8 cellular contexts compared by ENCODE assay signal in genomic region chr6:157535354-157536217, GRCh38.
DNase-seq lines count a peak whose midpoint lies in the region; ATAC-seq and TF ChIP-seq lines count a peak whose summit lies in the region.

No MANE protein-coding gene starts in this region.

- peak overlapping the region; percentile 41 for H3K4me3 Mint-ChIP-seq in T-helper 1 cell treated with Interleukin-12 subunit alpha and Interleukin-12 subunit beta and Interleukin-4 antibody, amounts not matched to agents 30 μg/mL and 1 μg/mL, for 36 hours

- peaks cover 45% of the 10 kb centered on the region for H3K4me1 Mint-ChIP-seq in T-helper 1 cell treated with Interleukin-12 subunit alpha and Interleukin-12 subunit beta and Interleukin-4 antibody, amounts not matched to agents 30 μg/mL and 1 μg/mL, for 36 hours (ENCODE audit: low read depth)

- peak; percentile 85 for ATAC-seq in GM19025 (IDR thresholded peaks at IDR 0.05; ENCODE audit: low read depth, unreplicated experiment)
- ATAC-seq in HG03354 (IDR thresholded peaks at IDR 0.05; ENCODE audit: poor library complexity, severe bottlenecking, unreplicated experiment): peak; percentile 77

- no peak for TF ChIP-seq POLR2A in transverse colon (IDR thresholded peaks at IDR 0.05)

- no peaks in the 10 kb centered on the region for H3K27me3 ChIP-seq in transverse colon

- H3K27me3 Mint-ChIP-seq in T-helper 1 cell treated with Interleukin-12 subunit alpha and Interleukin-12 subunit beta and Interleukin-4 antibody, amounts not matched to agents 30 μg/mL and 1 μg/mL, for 36 hours (ENCODE audit: low read depth): peaks cover 17% of the 10 kb centered on the region

- 51 to 60% methylated on average over 8 to 12 of the region's 12 CpGs for WGBS in transverse colon (ENCODE audit: low coverage in 1 of 2), 2 donors

- intact Hi-C loops in transverse colon (cut with DNase I; ENCODE audit: low total_unique reads): no loop called here

- H3K4me1 ChIP-seq in transverse colon: peaks cover 7 to 53% (median 23%) of the 10 kb centered on the region in 4 donors

- peak overlapping the region; percentile 52 to 66 (median 60) for H3K27ac ChIP-seq in transverse colon

- in situ Hi-C loops in transverse colon (cut with MboI; ENCODE audit: low pct_ligation_motif_present in 1 of 4, low pct_unique_long_range_greater_than_20kb in 1 of 4, low sequenced_read_pairs in 3 of 4): no loop called here

- TF ChIP-seq CTCF in AG10803 (conservative IDR thresholded peaks at IDR 0.05; ENCODE audit: low read length): no peak
- no peak for TF ChIP-seq CTCF in transverse colon (IDR thresholded peaks at IDR 0.05)

- no peak for TF ChIP-seq EP300 in transverse colon (IDR thresholded peaks at IDR 0.05; ENCODE audit: low read depth)

- H3K4me3 ChIP-seq in AG10803 (ENCODE audit: low read length) (no peak overlapping the region), transverse colon (no peak overlapping the region)

- H3K27ac Mint-ChIP-seq in T-helper 1 cell treated with Interleukin-12 subunit alpha and Interleukin-12 subunit beta and Interleukin-4 antibody, amounts not matched to agents 30 μg/mL and 1 μg/mL, for 36 hours: peak overlapping the region; percentile 87

- H3K9me3 ChIP-seq in transverse colon: no peaks in the 10 kb centered on the region

- DNase-seq in AG10803 (ENCODE audit: low read depth) (peak; percentile 55), foreskin melanocyte (peak; percentile 92), transverse colon (no peak), occipital lobe (lab: John Stamatoyannopoulos, UW) (no peak), amygdala (lab: John Stamatoyannopoulos, UW) (no peak)

- H3K36me3 ChIP-seq in transverse colon: no peaks in the 10 kb centered on the region

- H3K36me3 Mint-ChIP-seq in T-helper 1 cell treated with Interleukin-12 subunit alpha and Interleukin-12 subunit beta and Interleukin-4 antibody, amounts not matched to agents 30 μg/mL and 1 μg/mL, for 36 hours (ENCODE audit: low read depth): peaks cover 18% of the 10 kb centered on the region

- no peaks in the 10 kb centered on the region for H3K9me3 Mint-ChIP-seq in T-helper 1 cell treated with Interleukin-12 subunit alpha and Interleukin-12 subunit beta and Interleukin-4 antibody, amounts not matched to agents 30 μg/mL and 1 μg/mL, for 36 hours

Comparison
In these comparisons a context has a peak if more than half of its experiments do, and no peak if none do; other contexts are left out.
1. DNase-seq: peak in AG10803 (single experiment) and foreskin melanocyte (single experiment); none in transverse colon (single experiment), occipital lobe (single experiment) and amygdala (0 of 56).